Comparison of ENCODE assay signal across 1 cellular context in the genomic region with DNA sequence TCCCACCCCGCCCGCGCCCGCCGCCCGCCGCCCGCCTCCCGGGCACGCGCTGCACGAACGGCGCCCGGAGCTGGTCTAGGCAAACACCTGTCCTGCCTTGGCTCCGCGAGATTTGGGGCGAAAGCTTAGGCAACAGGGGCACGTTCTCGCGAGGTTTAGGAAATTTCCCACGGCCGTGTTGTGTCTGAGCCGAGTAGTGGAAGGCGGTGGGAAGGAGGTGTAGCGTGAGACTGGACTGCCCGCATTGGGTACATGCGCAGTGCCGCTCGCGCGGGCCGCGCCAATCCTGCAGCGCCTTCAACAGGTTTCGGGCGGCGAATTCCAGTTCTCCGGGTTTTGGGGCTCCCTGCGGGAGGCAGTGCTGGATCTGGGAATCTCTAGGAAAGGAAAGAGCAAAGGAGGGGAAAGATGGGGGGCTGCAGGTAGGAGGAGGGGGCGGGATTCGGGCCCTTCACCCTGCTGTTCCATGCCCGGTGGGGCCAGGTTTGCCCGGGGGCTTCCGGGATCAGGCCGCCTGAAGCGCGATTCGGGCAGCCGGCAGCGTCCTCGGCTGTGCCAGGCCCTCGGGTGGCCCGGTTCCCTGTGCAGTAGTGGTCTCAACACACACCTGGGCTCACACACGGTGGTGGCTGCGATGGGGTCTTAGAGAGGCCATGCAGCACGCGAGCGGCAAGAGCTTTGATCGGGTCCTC.
A peak's percentile ranks its signal among the peaks of the same experiment; 100 is the strongest.
TF ChIP-seq lines count a peak whose summit lies in the region.

No MANE protein-coding gene starts in this region.

TF ChIP-seq in SK-N-SH, 30 proteins besides CTCF, POLR2A, EP300 and RAD21 (continued from another document):
- no peak for TF ChIP-seq SMC3 (IDR thresholded peaks at IDR 0.05; ENCODE audit: low read depth, low read length)
- 0 out of 2 replicates have a peak, but pooled peaks have one; percentile 34 for TF ChIP-seq POLR2AphosphoS5 (IDR thresholded peaks at IDR 0.05; ENCODE audit: low read depth, low read length)
- TF ChIP-seq CHD2 (IDR thresholded peaks at IDR 0.05; ENCODE audit: low read length, partially characterized antibody), result peak; percentile 100
- no peak for TF ChIP-seq FOXJ3 (CRISPR knock-in tag; IDR thresholded peaks at IDR 0.05)
- no peak for TF ChIP-seq MEF2A (IDR thresholded peaks at IDR 0.05; ENCODE audit: borderline replicate concordance, low read depth)
- TF ChIP-seq TEAD4 (IDR thresholded peaks at IDR 0.05; ENCODE audit: borderline replicate concordance, insufficient read depth), result no peak
- TF ChIP-seq, protein P1, sequence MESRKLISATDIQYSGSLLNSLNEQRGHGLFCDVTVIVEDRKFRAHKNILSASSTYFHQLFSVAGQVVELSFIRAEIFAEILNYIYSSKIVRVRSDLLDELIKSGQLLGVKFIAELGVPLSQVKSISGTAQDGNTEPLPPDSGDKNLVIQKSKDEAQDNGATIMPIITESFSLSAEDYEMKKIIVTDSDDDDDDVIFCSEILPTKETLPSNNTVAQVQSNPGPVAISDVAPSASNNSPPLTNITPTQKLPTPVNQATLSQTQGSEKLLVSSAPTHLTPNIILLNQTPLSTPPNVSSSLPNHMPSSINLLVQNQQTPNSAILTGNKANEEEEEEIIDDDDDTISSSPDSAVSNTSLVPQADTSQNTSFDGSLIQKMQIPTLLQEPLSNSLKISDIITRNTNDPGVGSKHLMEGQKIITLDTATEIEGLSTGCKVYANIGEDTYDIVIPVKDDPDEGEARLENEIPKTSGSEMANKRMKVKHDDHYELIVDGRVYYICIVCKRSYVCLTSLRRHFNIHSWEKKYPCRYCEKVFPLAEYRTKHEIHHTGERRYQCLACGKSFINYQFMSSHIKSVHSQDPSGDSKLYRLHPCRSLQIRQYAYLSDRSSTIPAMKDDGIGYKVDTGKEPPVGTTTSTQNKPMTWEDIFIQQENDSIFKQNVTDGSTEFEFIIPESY (IDR thresholded peaks at IDR 0.05; ENCODE audit: borderline replicate concordance, low read depth), result peak; percentile 97
- peak; percentile 21; the same call in 1 of the 2 replicates for TF ChIP-seq MXI1 (IDR thresholded peaks at IDR 0.05; ENCODE audit: low read depth, low read length)
- TF ChIP-seq, protein P2, sequence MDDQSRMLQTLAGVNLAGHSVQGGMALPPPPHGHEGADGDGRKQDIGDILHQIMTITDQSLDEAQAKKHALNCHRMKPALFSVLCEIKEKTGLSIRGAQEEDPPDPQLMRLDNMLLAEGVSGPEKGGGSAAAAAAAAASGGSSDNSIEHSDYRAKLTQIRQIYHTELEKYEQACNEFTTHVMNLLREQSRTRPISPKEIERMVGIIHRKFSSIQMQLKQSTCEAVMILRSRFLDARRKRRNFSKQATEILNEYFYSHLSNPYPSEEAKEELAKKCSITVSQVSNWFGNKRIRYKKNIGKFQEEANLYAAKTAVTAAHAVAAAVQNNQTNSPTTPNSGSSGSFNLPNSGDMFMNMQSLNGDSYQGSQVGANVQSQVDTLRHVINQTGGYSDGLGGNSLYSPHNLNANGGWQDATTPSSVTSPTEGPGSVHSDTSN (IDR thresholded peaks at IDR 0.05), result no peak
- TF ChIP-seq TCF12 (IDR thresholded peaks at IDR 0.05), result no peak
- no peak for TF ChIP-seq EZH2phosphoT487 (IDR thresholded peaks at IDR 0.05; ENCODE audit: borderline replicate concordance, low read depth)
- TF ChIP-seq NRF1 (IDR thresholded peaks at IDR 0.05; ENCODE audit: low read depth, low read length), result peak; percentile 86
- TF ChIP-seq NFIC (IDR thresholded peaks at IDR 0.05; ENCODE audit: borderline replicate concordance), result peak; percentile 32; the same call in 1 of the 2 replicates
- TF ChIP-seq, protein P3, sequence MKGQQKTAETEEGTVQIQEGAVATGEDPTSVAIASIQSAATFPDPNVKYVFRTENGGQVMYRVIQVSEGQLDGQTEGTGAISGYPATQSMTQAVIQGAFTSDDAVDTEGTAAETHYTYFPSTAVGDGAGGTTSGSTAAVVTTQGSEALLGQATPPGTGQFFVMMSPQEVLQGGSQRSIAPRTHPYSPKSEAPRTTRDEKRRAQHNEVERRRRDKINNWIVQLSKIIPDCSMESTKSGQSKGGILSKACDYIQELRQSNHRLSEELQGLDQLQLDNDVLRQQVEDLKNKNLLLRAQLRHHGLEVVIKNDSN (IDR thresholded peaks at IDR 0.05; ENCODE audit: borderline replicate concordance, low read depth), result no peak
- TF ChIP-seq GATA2 (CRISPR knock-in tag; IDR thresholded peaks at IDR 0.05), result no peak
- TF ChIP-seq JUND (IDR thresholded peaks at IDR 0.05), result peak; percentile 65
- no peak for TF ChIP-seq GABPA (IDR thresholded peaks at IDR 0.05; ENCODE audit: low read depth)
